ENCODE assay signal across 1 cellular context in the genomic region with DNA sequence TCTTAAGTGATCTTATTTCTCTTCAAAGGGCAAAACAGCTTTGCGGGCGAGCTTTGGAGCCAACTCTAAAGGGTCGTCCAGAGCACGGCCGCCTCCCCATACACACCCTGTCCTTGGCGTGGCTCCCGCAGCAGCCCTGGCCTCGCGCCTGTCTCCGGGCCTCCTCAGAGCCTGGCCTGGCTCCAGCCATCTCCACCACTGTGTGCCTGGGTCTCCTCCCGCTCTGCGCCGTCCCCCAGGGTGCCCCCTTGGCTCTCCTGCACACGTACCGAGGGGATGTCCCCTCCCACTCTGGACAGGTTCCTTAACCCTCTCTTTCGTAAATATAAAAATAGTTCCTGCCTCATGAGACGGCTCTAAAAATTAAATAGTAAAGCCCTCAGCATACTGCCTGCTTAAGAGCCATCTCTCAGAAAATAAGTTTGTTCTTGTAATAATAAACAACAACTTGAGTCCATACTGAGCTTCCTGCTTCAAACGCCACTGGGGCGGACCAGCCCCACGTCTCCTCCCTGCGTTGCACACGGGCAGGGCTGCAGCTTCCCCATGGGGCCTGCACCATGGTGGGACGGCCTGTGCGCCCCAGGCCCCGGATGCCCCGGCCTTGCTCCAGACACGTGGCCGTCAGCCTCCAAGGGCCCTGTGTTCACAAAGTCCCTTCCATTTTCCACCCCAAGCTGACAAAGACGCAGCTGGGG.
A peak's percentile ranks its signal among the peaks of the same experiment; 100 is the strongest.
TF ChIP-seq lines count a peak whose summit lies in the region.

No MANE protein-coding gene starts in this region.

TF ChIP-seq in HepG2, 621 proteins besides CTCF, POLR2A, EP300 and RAD21 (continued from another document):
- peak; percentile 25; the same call in 1 of the 2 replicates for TF ChIP-seq ZNF770 (CRISPR knock-in tag; IDR thresholded peaks at IDR 0.05)
- 0 out of 2 replicates have a peak, but pooled peaks have one; percentile 61 for TF ChIP-seq ZNF672 (CRISPR knock-in tag; IDR thresholded peaks at IDR 0.05)
- TF ChIP-seq, protein P1, sequence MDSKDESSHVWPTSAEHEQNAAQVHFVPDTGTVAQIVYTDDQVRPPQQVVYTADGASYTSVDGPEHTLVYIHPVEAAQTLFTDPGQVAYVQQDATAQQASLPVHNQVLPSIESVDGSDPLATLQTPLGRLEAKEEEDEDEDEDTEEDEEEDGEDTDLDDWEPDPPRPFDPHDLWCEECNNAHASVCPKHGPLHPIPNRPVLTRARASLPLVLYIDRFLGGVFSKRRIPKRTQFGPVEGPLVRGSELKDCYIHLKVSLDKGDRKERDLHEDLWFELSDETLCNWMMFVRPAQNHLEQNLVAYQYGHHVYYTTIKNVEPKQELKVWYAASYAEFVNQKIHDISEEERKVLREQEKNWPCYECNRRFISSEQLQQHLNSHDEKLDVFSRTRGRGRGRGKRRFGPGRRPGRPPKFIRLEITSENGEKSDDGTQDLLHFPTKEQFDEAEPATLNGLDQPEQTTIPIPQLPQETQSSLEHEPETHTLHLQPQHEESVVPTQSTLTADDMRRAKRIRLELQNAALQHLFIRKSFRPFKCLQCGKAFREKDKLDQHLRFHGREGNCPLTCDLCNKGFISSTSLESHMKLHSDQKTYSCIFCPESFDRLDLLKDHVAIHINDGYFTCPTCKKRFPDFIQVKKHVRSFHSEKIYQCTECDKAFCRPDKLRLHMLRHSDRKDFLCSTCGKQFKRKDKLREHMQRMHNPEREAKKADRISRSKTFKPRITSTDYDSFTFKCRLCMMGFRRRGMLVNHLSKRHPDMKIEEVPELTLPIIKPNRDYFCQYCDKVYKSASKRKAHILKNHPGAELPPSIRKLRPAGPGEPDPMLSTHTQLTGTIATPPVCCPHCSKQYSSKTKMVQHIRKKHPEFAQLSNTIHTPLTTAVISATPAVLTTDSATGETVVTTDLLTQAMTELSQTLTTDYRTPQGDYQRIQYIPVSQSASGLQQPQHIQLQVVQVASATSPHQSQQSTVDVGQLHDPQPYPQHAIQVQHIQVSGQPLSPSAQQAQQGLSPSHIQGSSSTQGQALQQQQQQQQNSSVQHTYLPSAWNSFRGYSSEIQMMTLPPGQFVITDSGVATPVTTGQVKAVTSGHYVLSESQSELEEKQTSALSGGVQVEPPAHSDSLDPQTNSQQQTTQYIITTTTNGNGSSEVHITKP (CRISPR knock-in tag; IDR thresholded peaks at IDR 0.05; ENCODE audit: low read depth) = no peak
- TF ChIP-seq HIVEP1 (CRISPR knock-in tag; IDR thresholded peaks at IDR 0.05) = 0 out of 2 replicates have a peak, but pooled peaks have one; percentile 1
- TF ChIP-seq ZNF766 (CRISPR knock-in tag; IDR thresholded peaks at IDR 0.05; ENCODE audit: borderline replicate concordance) = no peak
- TF ChIP-seq FIP1L1 (IDR thresholded peaks at IDR 0.05; ENCODE audit: borderline replicate concordance, insufficient read depth, low read depth, low read length) = no peak
- TF ChIP-seq, protein P2, sequence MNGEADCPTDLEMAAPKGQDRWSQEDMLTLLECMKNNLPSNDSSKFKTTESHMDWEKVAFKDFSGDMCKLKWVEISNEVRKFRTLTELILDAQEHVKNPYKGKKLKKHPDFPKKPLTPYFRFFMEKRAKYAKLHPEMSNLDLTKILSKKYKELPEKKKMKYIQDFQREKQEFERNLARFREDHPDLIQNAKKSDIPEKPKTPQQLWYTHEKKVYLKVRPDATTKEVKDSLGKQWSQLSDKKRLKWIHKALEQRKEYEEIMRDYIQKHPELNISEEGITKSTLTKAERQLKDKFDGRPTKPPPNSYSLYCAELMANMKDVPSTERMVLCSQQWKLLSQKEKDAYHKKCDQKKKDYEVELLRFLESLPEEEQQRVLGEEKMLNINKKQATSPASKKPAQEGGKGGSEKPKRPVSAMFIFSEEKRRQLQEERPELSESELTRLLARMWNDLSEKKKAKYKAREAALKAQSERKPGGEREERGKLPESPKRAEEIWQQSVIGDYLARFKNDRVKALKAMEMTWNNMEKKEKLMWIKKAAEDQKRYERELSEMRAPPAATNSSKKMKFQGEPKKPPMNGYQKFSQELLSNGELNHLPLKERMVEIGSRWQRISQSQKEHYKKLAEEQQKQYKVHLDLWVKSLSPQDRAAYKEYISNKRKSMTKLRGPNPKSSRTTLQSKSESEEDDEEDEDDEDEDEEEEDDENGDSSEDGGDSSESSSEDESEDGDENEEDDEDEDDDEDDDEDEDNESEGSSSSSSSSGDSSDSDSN (CRISPR knock-in tag; IDR thresholded peaks at IDR 0.05) = 0 out of 2 replicates have a peak, but pooled peaks have one; percentile 17
- peak; percentile 20; the same call in 1 of the 2 replicates for TF ChIP-seq ZFX (CRISPR knock-in tag; IDR thresholded peaks at IDR 0.05; ENCODE audit: low read depth)
- no peak for TF ChIP-seq MED13 (CRISPR knock-in tag; IDR thresholded peaks at IDR 0.05)
- TF ChIP-seq ZNF687 (CRISPR knock-in tag; IDR thresholded peaks at IDR 0.05) = peak; percentile 51
- TF ChIP-seq RNF219 (CRISPR knock-in tag; IDR thresholded peaks at IDR 0.05) = no peak
- TF ChIP-seq, protein P3, sequence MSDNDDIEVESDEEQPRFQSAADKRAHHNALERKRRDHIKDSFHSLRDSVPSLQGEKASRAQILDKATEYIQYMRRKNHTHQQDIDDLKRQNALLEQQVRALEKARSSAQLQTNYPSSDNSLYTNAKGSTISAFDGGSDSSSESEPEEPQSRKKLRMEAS (IDR thresholded peaks at IDR 0.05) = 0 out of 2 replicates have a peak, but pooled peaks have one; percentile 24
- peak; percentile 22; the same call in 1 of the 2 replicates for TF ChIP-seq SALL1 (CRISPR knock-in tag; IDR thresholded peaks at IDR 0.05)
TF ChIP-seq in HepG2: peak in this region for 12.
